Comparison of ENCODE assay signal across 27 cellular contexts in the genomic region with DNA sequence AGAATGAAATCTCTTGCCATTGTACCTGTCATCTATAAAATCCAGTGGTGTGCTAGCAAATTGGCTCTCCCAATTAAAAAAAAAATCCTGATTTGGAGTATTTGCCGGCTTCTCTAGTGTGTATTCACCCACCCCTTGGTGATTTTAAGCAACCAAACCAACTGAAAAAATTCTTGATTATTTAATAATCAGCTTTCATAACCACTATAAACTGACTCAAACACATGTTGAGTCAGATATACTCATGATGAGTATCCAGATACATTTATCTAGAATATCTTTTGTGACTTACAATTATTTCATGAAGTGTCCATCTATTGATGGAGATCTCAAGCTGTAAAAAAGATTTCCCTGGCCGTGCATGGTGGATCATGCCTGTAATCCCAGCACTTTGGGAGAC.
"Had no signal": no experiment of that assay in that cellular context is flagged by ENCODE, and none has a peak within 500 bp of the region (broad histone marks: within the 10 kb centered on the region; RNA-seq: fewer than 3 reads in every experiment).

No MANE protein-coding gene starts in this region.

- H3K9me3 ChIP-seq: colonic mucosa, left lung, prostate gland, right atrium auricular region, testis had no signal

- ATAC-seq: esophagus mucosa; heart right ventricle; left cardiac atrium; left lung; naive thymus-derived CD4-positive, alpha-beta T cell; sciatic nerve; stimulated activated effector memory CD8-positive, alpha-beta T cell treated with anti-CD3 and anti-CD28 coated beads, Interleukin-12 subunit alpha, Interleukin-12 subunit beta, amount 100 ng/mL, for 72 hours had no signal

- H3K4me3 ChIP-seq: colonic mucosa, heart right ventricle, left lung, neural progenitor cell, prostate gland, right atrium auricular region, smooth muscle cell, testis, tibial artery had no signal

- H3K4me1 ChIP-seq: colonic mucosa, left lung, neural progenitor cell, prostate gland, right atrium auricular region, testis, tibial artery had no signal

- DNase-seq: colonic mucosa; effector CD8-positive, alpha-beta T cell; endodermal cell; foreskin melanocyte; glutamatergic neuron; heart right ventricle; hippocampal formation; left cardiac atrium; left lung; mesendoderm; midbrain; naive thymus-derived CD4-positive, alpha-beta T cell; stimulated activated CD4-positive, alpha-beta T cell treated with anti-CD3 and anti-CD28 coated beads, Interleukin-12 subunit alpha, Interleukin-12 subunit beta, amount 100 ng/mL, for 4 hours; stimulated activated CD4-positive, alpha-beta T cell treated with anti-CD3 and anti-CD28 coated beads, Interleukin-1b, Interleukin-23, amount 100 ng/mL, for 48 hours; stimulated activated CD4-positive, alpha-beta T cell treated with anti-CD3 and anti-CD28 coated beads, Interleukin-4, amount 100 ng/mL, for 24 hours; stimulated activated naive CD4-positive, alpha-beta T cell treated with Interleukin-2 at 50 U/mL for 16 hours; substantia nigra; testis; tibial artery had no signal

- H3K27me3 ChIP-seq: colonic mucosa, heart right ventricle, left lung, neural progenitor cell, right atrium auricular region, testis, tibial artery had no signal

- H3K27ac ChIP-seq: colonic mucosa, epithelial cell of prostate, heart right ventricle, left lung, neural progenitor cell, prostate gland, right atrium auricular region, testis, tibial artery had no signal

- H3K36me3 ChIP-seq: colonic mucosa, heart right ventricle, left lung, neural progenitor cell, prostate gland, right atrium auricular region, tibial artery had no signal
